In the genomic region with DNA sequence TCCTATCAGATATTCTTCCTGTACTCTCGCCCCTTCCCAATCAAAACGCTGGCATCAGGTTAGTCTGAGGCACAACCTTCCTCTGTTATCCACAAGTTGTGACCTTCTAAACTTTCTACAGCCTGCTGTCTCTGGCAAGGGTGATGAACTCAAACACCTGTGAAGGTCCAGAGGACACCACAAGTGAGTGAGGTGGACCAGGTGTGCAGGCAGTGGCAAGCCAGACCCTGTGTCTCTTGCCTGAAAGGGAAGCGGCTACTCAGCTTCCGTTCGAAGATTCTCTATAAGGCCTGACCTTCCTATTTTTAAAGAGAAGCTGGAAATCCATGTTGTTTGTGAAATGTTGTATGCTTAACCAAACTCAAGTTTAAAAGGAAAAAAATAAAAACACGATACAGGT, we compare ENCODE assay signal across 20 cellular contexts. TPM values are rescaled to one million over a fixed set of nuclear protein-coding genes. Genes with fewer than 3 reads are reported as not detected.
DNase-seq lines count a peak whose midpoint lies in the region; ATAC-seq, FAIRE-seq and TF ChIP-seq lines count a peak whose summit lies in the region.
"Had no signal": no experiment of that assay in that cellular context is flagged by ENCODE, and none has a peak within 500 bp of the region (broad histone marks: within the 10 kb centered on the region; RNA-seq: fewer than 3 reads in every experiment).

No MANE protein-coding gene starts in this region.

- POLR2A ChIA-PET in A549 (lab: Yijun Ruan, JAX) (no interaction called here), PC-9 (lab: Charles Lee; ENCODE audit: unreplicated experiment) (interaction anchor here (0.6 to 1.1 kb wide), 4 partner anchors 500 to 749 kb away, joined by 3 to 11 read pairs (median 6); a partner anchor contains a TSS)

- no peak overlapping the region for H4K8ac ChIP-seq in mesenchymal stem cell (ENCODE audit: low read length)

- 82% methylated on average over 6 of the region's 6 CpGs for WGBS in A549 (ENCODE audit: missing lambda C conversion rate)
- WGBS in mesenchymal stem cell, result 89% methylated on average over 5 of the region's 6 CpGs

- no peak overlapping the region for H2BK5ac ChIP-seq in mesenchymal stem cell (ENCODE audit: low read depth, low read length, poor library complexity, severe bottlenecking)

- H3K9me3 Mint-ChIP-seq in Calu3 (ENCODE audit: low read depth, unreplicated experiment), result peaks cover 3% of the 10 kb centered on the region
- no peaks in the 10 kb centered on the region for H3K9me3 Mint-ChIP-seq in T-helper 2 cell treated with Interferon-gamma antibody and Interleukin-4, amounts not matched to agents 5 μg/mL and 100 μg/mL, for 36 hours

- TF ChIP-seq EP300 in A549 (IDR thresholded peaks at IDR 0.05), result no peak

- peaks cover 4% of the 10 kb centered on the region for H3K36me3 Mint-ChIP-seq in Calu3 (ENCODE audit: insufficient read depth, unreplicated experiment)
- H3K36me3 Mint-ChIP-seq in T-helper 2 cell treated with Interferon-gamma antibody and Interleukin-4, amounts not matched to agents 5 μg/mL and 100 μg/mL, for 36 hours (ENCODE audit: low read depth), result no peaks in the 10 kb centered on the region
- H3K36me3 Mint-ChIP-seq: CD4-positive, alpha-beta memory T cell had no signal

- TF ChIP-seq POLR2A in A549 (IDR thresholded peaks at IDR 0.05; ENCODE audit: low read length), result no peak

- H3K27ac Mint-ChIP-seq in Calu3 (ENCODE audit: unreplicated experiment), result peak overlapping the region; percentile 41
- H3K27ac Mint-ChIP-seq in T-helper 2 cell treated with Interferon-gamma antibody and Interleukin-4, amounts not matched to agents 5 μg/mL and 100 μg/mL, for 36 hours, result no peak overlapping the region

- H3K4me1 ChIP-seq in A549, result peaks cover 8% of the 10 kb centered on the region; the same call in 1 of the 3 replicates
- H3K4me1 ChIP-seq in PC-9 (replicated peaks; ENCODE audit: insufficient read depth), result peaks cover 61% of the 10 kb centered on the region
- no peaks in the 10 kb centered on the region for H3K4me1 ChIP-seq in mesenchymal stem cell (ENCODE audit: control insufficient read depth, insufficient read depth, low read depth, low read length)
- H3K4me1 ChIP-seq: BE2C had no signal

- H3K4ac ChIP-seq in mesenchymal stem cell (ENCODE audit: low read depth in 1 of 2, low read length in 2 of 2), result no peak overlapping the region

- no peak for TF ChIP-seq RAD21 in A549 (conservative IDR thresholded peaks at IDR 0.05 in 1 of 2, IDR thresholded peaks at IDR 0.05 in 1 of 2)

- no peak overlapping the region for H3K27ac ChIP-seq in A549
- H3K27ac ChIP-seq in PC-9, result peak overlapping the region; percentile 72
- H3K27ac ChIP-seq in mesenchymal stem cell (ENCODE audit: low read length, poor library complexity, severe bottlenecking), result no peak overlapping the region

- TF ChIP-seq CTCF in A549 (IDR thresholded peaks at IDR 0.05) (no peak), Calu3 (IDR thresholded peaks at IDR 0.05; ENCODE audit: unreplicated experiment) (no peak), PC-9 (conservative IDR thresholded peaks at IDR 0.05) (no peak)

- no peak overlapping the region for H3K9ac ChIP-seq in mesenchymal stem cell (ENCODE audit: low read length)

- BruUV-seq in Calu3 (replicated peaks; lab: Mats Ljungman, UMichigan) (no TSS peak), PC-9 (replicated peaks; lab: Mats Ljungman, UMichigan) (no TSS peak)

- no peaks in the 10 kb centered on the region for H3K27me3 ChIP-seq in PC-9 (ENCODE audit: insufficient read depth, low read depth)
- H3K27me3 ChIP-seq in mesenchymal stem cell (ENCODE audit: control insufficient read depth in 1 of 2, insufficient read depth in 1 of 2, low read length in 2 of 2), result no peaks in the 10 kb centered on the region
- H3K27me3 ChIP-seq: BE2C had no signal

- no peak overlapping the region for H2BK15ac ChIP-seq in mesenchymal stem cell (ENCODE audit: low read depth, poor library complexity, severe bottlenecking)

- H2BK12ac ChIP-seq in mesenchymal stem cell (ENCODE audit: low read length in 2 of 2), result no peak overlapping the region

- no peaks in the 10 kb centered on the region for H3K9me3 ChIP-seq in A549
- peaks cover 7% of the 10 kb centered on the region for H3K9me3 ChIP-seq in PC-9 (ENCODE audit: insufficient read depth, low read depth)
- H3K9me3 ChIP-seq in mesenchymal stem cell (ENCODE audit: control insufficient read depth, low read length), result peaks cover 3% of the 10 kb centered on the region
- H3K9me3 ChIP-seq: BE2C had no signal

- H2BK120ac ChIP-seq in mesenchymal stem cell (ENCODE audit: low read depth, low read length), result no peak overlapping the region

- H4K20me1 ChIP-seq in PC-9 (ENCODE audit: insufficient read depth), result no peaks in the 10 kb centered on the region

- peaks cover 36% of the 10 kb centered on the region for H3F3A ChIP-seq in PC-9 (ENCODE audit: insufficient read depth, low read depth)

- H3K23ac ChIP-seq in mesenchymal stem cell (ENCODE audit: low read length in 2 of 2), result no peak overlapping the region

- H2AFZ ChIP-seq in PC-9 (no peak overlapping the region), mesenchymal stem cell (ENCODE audit: low read depth, low read length) (no peak overlapping the region)

- H3K9me2 ChIP-seq in PC-9 (ENCODE audit: insufficient read depth), result no peaks in the 10 kb centered on the region

- H3K36me3 ChIP-seq in PC-9 (ENCODE audit: low read depth) (no peaks in the 10 kb centered on the region), mesenchymal stem cell (ENCODE audit: control insufficient read depth in 1 of 2, insufficient read depth in 2 of 2, low read depth in 1 of 2, low read length in 2 of 2) (no peaks in the 10 kb centered on the region)
- H3K36me3 ChIP-seq: BE2C had no signal

- ATAC-seq in A549, result no peak
- no peak for ATAC-seq in GM21360 (IDR thresholded peaks at IDR 0.05; ENCODE audit: unreplicated experiment)
- ATAC-seq: K562, SK-N-SH treated with all-trans-retinoic acid at 6 μM for 48 hours had no signal

- H3K18ac ChIP-seq in mesenchymal stem cell (ENCODE audit: low read depth in 1 of 2, low read length in 2 of 2), result no peak overlapping the region

- no peaks in the 10 kb centered on the region for H3K79me2 ChIP-seq in PC-9 (ENCODE audit: low read depth)

- H3K4me1 Mint-ChIP-seq in Calu3 (ENCODE audit: low read depth, unreplicated experiment), result peaks cover 82% of the 10 kb centered on the region
- peaks cover 10% of the 10 kb centered on the region for H3K4me1 Mint-ChIP-seq in T-helper 2 cell treated with Interferon-gamma antibody and Interleukin-4, amounts not matched to agents 5 μg/mL and 100 μg/mL, for 36 hours (ENCODE audit: low read depth)

- DNase-seq in A549 (ENCODE audit: low read depth in 1 of 2, low spot score in 1 of 2) (no peak), Calu3 (no peak), PC-9 (no peak), mesenchymal stem cell (no peak), NOMO-1 treated with DMSO at 0.1 percent for 48 hours (lab: John Stamatoyannopoulos, UW; ENCODE audit: unreplicated experiment) (no peak)
- DNase-seq in T-helper 2 cell treated with Interferon-gamma antibody and Interleukin-4, amounts not matched to agents 5 μg/mL and 100 μg/mL, for 36 hours (ENCODE audit: low spot score), result no peak
- DNase-seq: BE2C; CD4-positive, alpha-beta memory T cell; DND-41; HCEC 1CT; NCI-H1092 treated with DMSO at 0.1 percent for 48 hours; NCI-H187; SHP77 treated with DMSO at 0.1 percent for 48 hours had no signal

- no peaks in the 10 kb centered on the region for H3K79me1 ChIP-seq in mesenchymal stem cell (replicated peaks; ENCODE audit: low read length, poor library complexity, severe bottlenecking)

- FAIRE-seq in A549 (lab: Jason Lieb, UNC), result no peak
- FAIRE-seq: D721Med, G401.6, K562, RCC 7860 had no signal

- no peak overlapping the region for H3K4me3 Mint-ChIP-seq in Calu3 (ENCODE audit: low read depth, unreplicated experiment)
- no peak overlapping the region for H3K4me3 Mint-ChIP-seq in T-helper 2 cell treated with Interferon-gamma antibody and Interleukin-4, amounts not matched to agents 5 μg/mL and 100 μg/mL, for 36 hours
- H3K4me3 Mint-ChIP-seq: CD4-positive, alpha-beta memory T cell had no signal

- intact Hi-C loops in Calu3 (cut with micrococcal nuclease; ENCODE audit: unreplicated experiment), result loop anchor here (2.0 kb wide), 1 partner anchor 47 kb away; no protein-coding TSS in a partner anchor
- intact Hi-C loops in PC-9 (cut with micrococcal nuclease; ENCODE audit: unreplicated experiment), result loop anchor here (1.0 to 5.0 kb wide), 5 partner anchors 56 to 615 kb away; a partner anchor contains a TSS

- H3K27me3 Mint-ChIP-seq in Calu3 (ENCODE audit: unreplicated experiment), result no peaks in the 10 kb centered on the region
- H3K27me3 Mint-ChIP-seq in T-helper 2 cell treated with Interferon-gamma antibody and Interleukin-4, amounts not matched to agents 5 μg/mL and 100 μg/mL, for 36 hours (ENCODE audit: low read depth), result peaks cover 3% of the 10 kb centered on the region
- H3K27me3 Mint-ChIP-seq: CD4-positive, alpha-beta memory T cell had no signal

- no peak overlapping the region for H4K91ac ChIP-seq in mesenchymal stem cell (ENCODE audit: low read length)

- H3K14ac ChIP-seq in mesenchymal stem cell (ENCODE audit: low read length in 2 of 2), result no peak overlapping the region

- H3K4me2 ChIP-seq in A549 (0 out of 3 replicates have a peak overlapping the region, but pooled peaks have one; percentile 3), PC-9 (peak overlapping the region; percentile 78), mesenchymal stem cell (ENCODE audit: low read length, poor library complexity, severe bottlenecking) (no peak overlapping the region)

- peak overlapping the region; percentile 64 for H2AK5ac ChIP-seq in mesenchymal stem cell (ENCODE audit: low read length, severe bottlenecking)

- CTCF ChIA-PET in A549 (lab: Yijun Ruan, JAX) (interaction anchor here (0.8 to 1.6 kb wide), 3 partner anchors 15 to 373 kb away, joined by 3 to 4 read pairs (median 3); no protein-coding TSS in a partner anchor), Calu3 (lab: Charles Lee) (interaction anchor here (0.6 to 1.7 kb wide), 8 partner anchors 8 to 373 kb away, joined by 3 to 8 read pairs (median 4); no protein-coding TSS in a partner anchor), PC-9 (lab: Charles Lee) (interaction anchor here (0.7 to 1.5 kb wide), 5 partner anchors 7 to 616 kb away, joined by 3 to 5 read pairs (median 3); no protein-coding TSS in a partner anchor)

- no peak overlapping the region for H3K4me3 ChIP-seq in A549
- H3K4me3 ChIP-seq in PC-9, result no peak overlapping the region; the same call in 1 of the 2 replicates
- H3K4me3 ChIP-seq in mesenchymal stem cell (ENCODE audit: insufficient read depth in 1 of 2, low read depth in 1 of 2, low read length in 2 of 2), result no peak overlapping the region
- H3K4me3 ChIP-seq: K562 had no signal

RNA-seq across cellular contexts. Expression of a gene that starts 36.8 kb away (rescaled TPM):
- polyA plus RNA-seq in A549 (2011; rRNA removed) (0.03 TPM in 1 of 2 replicates, not detected in the other), A549 (2017; fragmentation: RNase III; extraction: RNeasy Plus Mini Kit Qiagen cat#74134 plus additional on column Dnase treatment) (0.04 to 0.08 TPM in 2 of 3 replicates, not detected in the other)
- not detected in 2 replicates for polyA plus RNA-seq in A549 (2012; cell fraction: cytosol; rRNA removed)
- polyA plus RNA-seq in A549 (2012; cell fraction: nucleus; rRNA removed), result 0.02 TPM in 2 replicates
- polyA minus RNA-seq in A549 (2011; rRNA and poly(A)+ RNA removed), result 0.08 TPM in 1 of 2 replicates, not detected in the other
- total RNA-seq in Calu3 (2022) (0.38 and 0.47 TPM in 2 replicates), PC-9 (2021) (0.13 TPM in 2 replicates)
- 0.03 TPM for polyA plus RNA-seq in mesenchymal stem cell (2013, experiment 1 of 2)
- polyA plus RNA-seq in mesenchymal stem cell (2013, experiment 2 of 2), result not detected
- total RNA-seq: K562, M059J had no signal
- polyA plus RNA-seq: CD4-positive, alpha-beta memory T cell; K562 had no signal

RNA-seq across cellular contexts. Expression of a gene that starts 46.7 kb away (rescaled TPM):
- polyA plus RNA-seq in A549 (2011; rRNA removed), result 67.6 and 72.1 TPM in 2 replicates
- 35.5 and 39.3 TPM in 2 replicates for polyA plus RNA-seq in A549 (2012; cell fraction: cytosol; rRNA removed)
- polyA plus RNA-seq in A549 (2012; cell fraction: nucleus; rRNA removed), result 52.1 and 80.7 TPM in 2 replicates
- polyA plus RNA-seq in A549 (2017; fragmentation: RNase III; extraction: RNeasy Plus Mini Kit Qiagen cat#74134 plus additional on column Dnase treatment), result 30.2 to 34.0 TPM (median 32.1 TPM) in 3 replicates
- 39.6 and 46.9 TPM in 2 replicates for polyA minus RNA-seq in A549 (2011; rRNA and poly(A)+ RNA removed)
- 91.2 and 94.5 TPM in 2 replicates for total RNA-seq in Calu3 (2022)
- 49.9 and 56.5 TPM in 2 replicates for total RNA-seq in PC-9 (2021)
- 47.0 TPM for polyA plus RNA-seq in mesenchymal stem cell (2013, experiment 1 of 2)
- polyA plus RNA-seq in mesenchymal stem cell (2013, experiment 2 of 2), result 49.2 TPM

RNA-seq across cellular contexts. Expression of a gene that starts 50.2 kb away (rescaled TPM):
- polyA plus RNA-seq in A549 (2011; rRNA removed) (7.4 and 7.9 TPM in 2 replicates), A549 (2017; fragmentation: RNase III; extraction: RNeasy Plus Mini Kit Qiagen cat#74134 plus additional on column Dnase treatment) (1.8 to 2.1 TPM (median 1.9 TPM) in 3 replicates)
- polyA plus RNA-seq in A549 (2012; cell fraction: cytosol; rRNA removed), result 1.6 and 2.1 TPM in 2 replicates
- polyA plus RNA-seq in A549 (2012; cell fraction: nucleus; rRNA removed), result 0.86 and 1.3 TPM in 2 replicates
- polyA minus RNA-seq in A549 (2011; rRNA and poly(A)+ RNA removed), result 5.1 and 5.4 TPM in 2 replicates
- total RNA-seq in Calu3 (2022) (4.1 and 4.7 TPM in 2 replicates), PC-9 (2021) (7.0 and 8.0 TPM in 2 replicates)
- 12.2 TPM for polyA plus RNA-seq in mesenchymal stem cell (2013, experiment 1 of 2)
- 12.6 TPM for polyA plus RNA-seq in mesenchymal stem cell (2013, experiment 2 of 2)
